2 cellular contexts compared by ENCODE assay signal in the genomic region with DNA sequence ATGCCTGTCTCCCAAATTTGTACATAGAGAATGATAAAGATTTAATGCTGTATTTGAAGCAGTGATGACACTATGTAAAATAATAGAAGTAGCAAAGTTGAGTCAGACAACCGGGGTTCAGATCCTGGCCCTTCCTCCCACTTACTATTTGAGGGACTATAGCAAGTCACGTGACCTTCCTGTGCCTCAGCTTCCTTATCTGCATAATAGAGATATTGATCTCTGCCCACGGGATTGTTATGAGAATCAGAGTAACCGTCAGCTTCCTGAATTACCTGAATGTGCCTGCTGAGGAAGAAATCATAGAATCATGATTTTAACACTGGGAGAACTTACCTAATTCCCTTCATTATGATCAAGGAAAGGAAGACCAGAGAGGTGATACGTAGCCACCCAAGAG.
A peak's percentile ranks its signal among the peaks of the same experiment; 100 is the strongest.
TF ChIP-seq lines count a peak whose summit lies in the region.

No MANE protein-coding gene starts in this region.

TF ChIP-seq in GM12878, 131 proteins besides CTCF, POLR2A, EP300 and RAD21:
- TF ChIP-seq MTA3 (IDR thresholded peaks at IDR 0.05; ENCODE audit: borderline replicate concordance, low read length) (no peak), BMI1 (IDR thresholded peaks at IDR 0.05; ENCODE audit: borderline replicate concordance) (no peak), FOXM1 (IDR thresholded peaks at IDR 0.05; ENCODE audit: low read depth, low read length) (no peak), CEBPB (IDR thresholded peaks at IDR 0.05; ENCODE audit: borderline replicate concordance in 1 of 2, low read depth in 2 of 2, low read length in 2 of 2) (no peak), ESRRA (IDR thresholded peaks at IDR 0.05; ENCODE audit: low read length) (no peak), WRNIP1 (IDR thresholded peaks at IDR 0.05; ENCODE audit: borderline replicate concordance, low read depth, low read length) (no peak), CBX3 (IDR thresholded peaks at IDR 0.05; ENCODE audit: borderline replicate concordance, low read depth) (no peak), SREBF1 (IDR thresholded peaks at IDR 0.05; ENCODE audit: low read length) (no peak), NFIC (IDR thresholded peaks at IDR 0.05; ENCODE audit: low read depth, low read length) (no peak), YBX1 (IDR thresholded peaks at IDR 0.05) (no peak), KDM1A (IDR thresholded peaks at IDR 0.05; ENCODE audit: borderline replicate concordance) (no peak), SMARCA5 (IDR thresholded peaks at IDR 0.05) (no peak), RAD51 (IDR thresholded peaks at IDR 0.05) (no peak), ZNF207 (IDR thresholded peaks at IDR 0.05; ENCODE audit: borderline replicate concordance) (no peak), RB1 (IDR thresholded peaks at IDR 0.05; ENCODE audit: borderline replicate concordance) (no peak), NRF1 (conservative IDR thresholded peaks at IDR 0.05; ENCODE audit: low read depth, low read length) (no peak), NR2C2 (IDR thresholded peaks at IDR 0.05; ENCODE audit: borderline replicate concordance, control insufficient read depth, insufficient read length, low read depth) (no peak), BHLHE40 (IDR thresholded peaks at IDR 0.05; ENCODE audit: borderline replicate concordance in 1 of 2, low read depth in 2 of 2, low read length in 1 of 2) (no peak)
- TF ChIP-seq, protein P1, sequence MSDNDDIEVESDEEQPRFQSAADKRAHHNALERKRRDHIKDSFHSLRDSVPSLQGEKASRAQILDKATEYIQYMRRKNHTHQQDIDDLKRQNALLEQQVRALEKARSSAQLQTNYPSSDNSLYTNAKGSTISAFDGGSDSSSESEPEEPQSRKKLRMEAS (IDR thresholded peaks at IDR 0.05; ENCODE audit: low read depth, low read length): no peak
- TF ChIP-seq, protein P2, sequence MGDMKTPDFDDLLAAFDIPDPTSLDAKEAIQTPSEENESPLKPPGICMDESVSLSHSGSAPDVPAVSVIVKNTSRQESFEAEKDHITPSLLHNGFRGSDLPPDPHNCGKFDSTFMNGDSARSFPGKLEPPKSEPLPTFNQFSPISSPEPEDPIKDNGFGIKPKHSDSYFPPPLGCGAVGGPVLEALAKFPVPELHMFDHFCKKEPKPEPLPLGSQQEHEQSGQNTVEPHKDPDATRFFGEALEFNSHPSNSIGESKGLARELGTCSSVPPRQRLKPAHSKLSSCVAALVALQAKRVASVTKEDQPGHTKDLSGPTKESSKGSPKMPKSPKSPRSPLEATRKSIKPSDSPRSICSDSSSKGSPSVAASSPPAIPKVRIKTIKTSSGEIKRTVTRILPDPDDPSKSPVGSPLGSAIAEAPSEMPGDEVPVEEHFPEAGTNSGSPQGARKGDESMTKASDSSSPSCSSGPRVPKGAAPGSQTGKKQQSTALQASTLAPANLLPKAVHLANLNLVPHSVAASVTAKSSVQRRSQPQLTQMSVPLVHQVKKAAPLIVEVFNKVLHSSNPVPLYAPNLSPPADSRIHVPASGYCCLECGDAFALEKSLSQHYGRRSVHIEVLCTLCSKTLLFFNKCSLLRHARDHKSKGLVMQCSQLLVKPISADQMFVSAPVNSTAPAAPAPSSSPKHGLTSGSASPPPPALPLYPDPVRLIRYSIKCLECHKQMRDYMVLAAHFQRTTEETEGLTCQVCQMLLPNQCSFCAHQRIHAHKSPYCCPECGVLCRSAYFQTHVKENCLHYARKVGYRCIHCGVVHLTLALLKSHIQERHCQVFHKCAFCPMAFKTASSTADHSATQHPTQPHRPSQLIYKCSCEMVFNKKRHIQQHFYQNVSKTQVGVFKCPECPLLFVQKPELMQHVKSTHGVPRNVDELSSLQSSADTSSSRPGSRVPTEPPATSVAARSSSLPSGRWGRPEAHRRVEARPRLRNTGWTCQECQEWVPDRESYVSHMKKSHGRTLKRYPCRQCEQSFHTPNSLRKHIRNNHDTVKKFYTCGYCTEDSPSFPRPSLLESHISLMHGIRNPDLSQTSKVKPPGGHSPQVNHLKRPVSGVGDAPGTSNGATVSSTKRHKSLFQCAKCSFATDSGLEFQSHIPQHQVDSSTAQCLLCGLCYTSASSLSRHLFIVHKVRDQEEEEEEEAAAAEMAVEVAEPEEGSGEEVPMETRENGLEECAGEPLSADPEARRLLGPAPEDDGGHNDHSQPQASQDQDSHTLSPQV (IDR thresholded peaks at IDR 0.05): no peak
TF ChIP-seq in GM12878: peak in this region for 0.

TF ChIP-seq in endothelial cell of umbilical vein, 7 proteins besides CTCF, POLR2A, EP300 and RAD21:
- peak; percentile 87 for TF ChIP-seq GATA2 (IDR thresholded peaks at IDR 0.05; ENCODE audit: insufficient read depth, insufficient read length, low read depth, low read length)
- no peak for TF ChIP-seq FOS (IDR thresholded peaks at IDR 0.05; ENCODE audit: borderline replicate concordance, insufficient read depth, low read length)
